13 cellular contexts compared by ENCODE assay signal in genomic region chr1:56081151-56081550, GRCh38.
DNase-seq lines count a peak whose midpoint lies in the region; TF ChIP-seq lines count a peak whose summit lies in the region.
"Had no signal": no experiment of that assay in that cellular context is flagged by ENCODE, and none has a peak within 500 bp of the region (broad histone marks: within the 10 kb centered on the region; RNA-seq: fewer than 3 reads in every experiment).

No MANE protein-coding gene starts in this region.

- H3K27ac Mint-ChIP-seq in glutamatergic neuron (ENCODE audit: unreplicated experiment) (no peak overlapping the region), CD14-positive monocyte (no peak overlapping the region)
- H3K27ac Mint-ChIP-seq: activated T-helper 2 cell treated with anti-CD3 and anti-CD28 coated beads, Interferon-gamma antibody, Interleukin-2, Interleukin-4, amounts not matched to agents 10 μg/mL and 5 μg/mL and 100 μg/mL, durations not matched to agents 14 hours and 24 hours and 36 hours; brain; CD4-positive, alpha-beta memory T cell; stimulated activated naive B cell treated with anti-CD40 and anti-IgM and Interleukin-4, amounts not matched to agents 10 μg/mL and 1 μg/mL and 100 μg/mL, for 72 hours had no signal

- H3K4me3 Mint-ChIP-seq in glutamatergic neuron (ENCODE audit: unreplicated experiment) (no peak overlapping the region), CD14-positive monocyte (no peak overlapping the region)
- H3K4me3 Mint-ChIP-seq: brain; CD4-positive, alpha-beta memory T cell; stimulated activated naive B cell treated with anti-CD40 and anti-IgM and Interleukin-4, amounts not matched to agents 10 μg/mL and 1 μg/mL and 100 μg/mL, for 72 hours had no signal

- H3K36me3 Mint-ChIP-seq in glutamatergic neuron (ENCODE audit: unreplicated experiment) = no peaks in the 10 kb centered on the region
- H3K36me3 Mint-ChIP-seq in CD14-positive monocyte = no peaks in the 10 kb centered on the region
- H3K36me3 Mint-ChIP-seq: brain; CD4-positive, alpha-beta memory T cell had no signal

- peak overlapping the region in 1 of 2 donors; percentile 67 for H3K27ac ChIP-seq in coronary artery

- no peaks in the 10 kb centered on the region for H3K4me1 Mint-ChIP-seq in glutamatergic neuron (ENCODE audit: low read depth, unreplicated experiment)
- H3K4me1 Mint-ChIP-seq in CD14-positive monocyte = peaks cover 2% of the 10 kb centered on the region
- H3K4me1 Mint-ChIP-seq: brain; CD4-positive, alpha-beta memory T cell; stimulated activated naive B cell treated with anti-CD40 and anti-IgM and Interleukin-4, amounts not matched to agents 10 μg/mL and 1 μg/mL and 100 μg/mL, for 72 hours had no signal

- H3K9me3 Mint-ChIP-seq in glutamatergic neuron (ENCODE audit: unreplicated experiment) (no peaks in the 10 kb centered on the region), CD14-positive monocyte (peaks cover 0 to 5% (median 3%) of the 10 kb centered on the region in 7 donors)
- H3K9me3 Mint-ChIP-seq: activated T-helper 2 cell treated with anti-CD3 and anti-CD28 coated beads, Interferon-gamma antibody, Interleukin-2, Interleukin-4, amounts not matched to agents 10 μg/mL and 5 μg/mL and 100 μg/mL, durations not matched to agents 14 hours and 24 hours and 36 hours had no signal

- TF ChIP-seq CTCF in coronary artery (IDR thresholded peaks at IDR 0.05) = no peak
- no peak for TF ChIP-seq CTCF in glutamatergic neuron (IDR thresholded peaks at IDR 0.05; ENCODE audit: partially characterized antibody, unreplicated experiment)
- no peak for TF ChIP-seq CTCF in CD14-positive monocyte (IDR thresholded peaks at IDR 0.05)

- H3K4me3 ChIP-seq in coronary artery = peak overlapping the region; percentile 34

- DNase-seq in GM04503 (ENCODE audit: low read depth) = peak; percentile 83
- DNase-seq in coronary artery (ENCODE audit: low spot score) = peak; percentile 79
- peak; percentile 26 for DNase-seq in left kidney (ENCODE audit: low read depth, low spot score)
- DNase-seq in stromal cell of bone marrow (ENCODE audit: low read depth) = peak; percentile 87
- DNase-seq in activated CD8-positive, alpha-beta memory T cell treated with anti-CD3 and anti-CD28 coated beads, Interleukin-2, amount 50 U/mL, for 48 hours = no peak
- no peak for DNase-seq in glutamatergic neuron
- no peak for DNase-seq in CD14-positive monocyte (ENCODE audit: low spot score)
- DNase-seq in glomerular visceral epithelial cell (ENCODE audit: extremely low spot score) = no peak
- DNase-seq: CD4-positive, alpha-beta memory T cell; stimulated activated CD4-positive, alpha-beta T cell treated with anti-CD3 and anti-CD28 coated beads, Interleukin-4, amount 100 ng/mL, for 24 hours; stimulated activated naive B cell treated with anti-CD40 and anti-IgM and Interleukin-4, amounts not matched to agents 10 μg/mL and 1 μg/mL and 100 μg/mL, for 72 hours had no signal

- intact Hi-C loops in CD14-positive monocyte (cut with micrococcal nuclease) = no loop called here

- H3K27me3 Mint-ChIP-seq in glutamatergic neuron (ENCODE audit: unreplicated experiment) (no peaks in the 10 kb centered on the region), CD14-positive monocyte (ENCODE audit: low read depth in 3 of 3) (peaks cover 0 to 3% (median 2%) of the 10 kb centered on the region in 3 donors)
- H3K27me3 Mint-ChIP-seq: CD4-positive, alpha-beta memory T cell had no signal

Comparison
In these comparisons a context has a peak if more than half of its experiments do, and no peak if none do; other contexts are left out.
1. DNase-seq: peak in GM04503 (single experiment), coronary artery (single experiment), left kidney (single experiment) and stromal cell of bone marrow (single experiment); none in activated CD8-positive, alpha-beta memory T cell treated with anti-CD3 and anti-CD28 coated beads, Interleukin-2, amount 50 U/mL, for 48 hours (single experiment), glutamatergic neuron (single experiment), CD14-positive monocyte (single experiment) and glomerular visceral epithelial cell (single experiment).